14 cellular contexts compared by ENCODE assay signal in the genomic region with DNA sequence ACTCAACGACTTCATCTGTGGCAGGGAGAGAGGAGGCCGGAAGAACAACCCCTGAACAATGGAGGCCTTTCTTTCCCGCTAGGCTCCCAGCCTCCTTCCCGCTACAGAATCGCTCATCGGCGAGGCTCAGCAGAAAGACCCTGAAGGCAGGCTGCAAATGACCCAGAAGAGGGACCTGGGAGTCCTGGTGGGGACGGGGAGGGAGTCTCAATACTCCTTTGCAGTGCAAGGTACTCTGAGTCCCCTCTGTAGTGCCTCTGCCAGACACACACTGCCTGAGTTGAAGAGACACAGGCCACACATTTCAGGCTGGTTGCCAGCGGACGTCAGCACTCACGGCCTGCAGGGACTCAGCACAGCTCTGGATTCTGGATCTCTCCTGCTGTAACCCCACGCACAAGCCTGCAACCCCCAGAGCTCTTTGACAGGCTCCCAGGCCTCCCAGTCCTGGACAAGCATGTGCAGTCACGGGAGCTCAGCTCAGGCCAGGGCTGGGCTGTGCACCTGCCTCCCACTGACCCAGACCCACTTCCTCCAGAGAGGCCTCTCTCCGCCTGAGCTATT. TPM values are rescaled to one million over a fixed set of nuclear protein-coding genes. Genes with fewer than 3 reads are reported as not detected.
A peak's percentile ranks its signal among the peaks of the same experiment; 100 is the strongest.
DNase-seq lines count a peak whose midpoint lies in the region; ATAC-seq, FAIRE-seq and TF ChIP-seq lines count a peak whose summit lies in the region.
"Had no signal": no experiment of that assay in that cellular context is flagged by ENCODE, and none has a peak within 500 bp of the region (broad histone marks: within the 10 kb centered on the region; RNA-seq: fewer than 3 reads in every experiment).

No MANE protein-coding gene starts in this region.

- no peaks in the 10 kb centered on the region for H4K20me1 ChIP-seq in HepG2 (ENCODE audit: insufficient read depth, low read length)

- H3K4me2 ChIP-seq in HepG2 (ENCODE audit: low read depth, low read length), result peak overlapping the region; percentile 68

- WGBS in esophagus, 2 donors, result 72 to 73% methylated on average over 14 of the region's 14 CpGs
- WGBS in HepG2 (ENCODE audit: low lambda C conversion rate), result 19% methylated on average over 14 of the region's 14 CpGs
- 66 to 79% (median 71%) methylated on average over 13 to 14 of the region's 14 CpGs for WGBS in spleen, 5 donors

- in situ Hi-C loops in HepG2 (cut with HindIII; ENCODE audit: extremely low pct_ligation_motif_present, low pct_unique_long_range_greater_than_20kb), result no loop called here

- H3K27ac ChIP-seq in esophagus (ENCODE audit: low read depth in 2 of 2, low read length in 1 of 2), result peak overlapping the region; percentile 36 to 41
- no peak overlapping the region for H3K27ac ChIP-seq in HepG2 (ENCODE audit: extremely low read length, insufficient read depth, low read length)
- peak overlapping the region in 6 of 8 donors; percentile 0 to 87 (median 44) for H3K27ac ChIP-seq in spleen
- H3K27ac ChIP-seq: C4-2B had no signal

- no peaks in the 10 kb centered on the region for H3K9me3 Mint-ChIP-seq in IgD-negative memory B cell
- H3K9me3 Mint-ChIP-seq: activated CD4-positive, alpha-beta T cell treated with anti-CD3 and anti-CD28 coated beads, Interleukin-2, amount 10 ng/mL, durations not matched to agents 7 days and 5 days had no signal

- no peak for FAIRE-seq in HepG2 (lab: Jason Lieb, UNC)
- FAIRE-seq: endometrium, islet of Langerhans had no signal

- H3K4me3 ChIP-seq in esophagus (ENCODE audit: low read depth in 1 of 2, low read length in 2 of 2) (no peak overlapping the region), HepG2 (replicated peaks in 1 of 3; ENCODE audit: insufficient read depth in 1 of 3, low read depth in 2 of 3, low read length in 3 of 3) (peak overlapping the region in 2 of 3 experiments; percentile 12 to 58; a peak in 2 of 6 replicates), spleen (no peak overlapping the region)
- H3K4me3 ChIP-seq: HAP-1 had no signal

- no peaks in the 10 kb centered on the region for H3K36me3 Mint-ChIP-seq in IgD-negative memory B cell

- no peaks in the 10 kb centered on the region for H3K79me2 ChIP-seq in HepG2 (ENCODE audit: insufficient read depth, low read length)

- peak overlapping the region in 1 of 3 donors; percentile 11 for H3K27ac Mint-ChIP-seq in IgD-negative memory B cell
- H3K27ac Mint-ChIP-seq: activated CD4-positive, alpha-beta T cell treated with anti-CD3 and anti-CD28 coated beads, Interleukin-2, amount 10 ng/mL, durations not matched to agents 7 days and 5 days had no signal

- intact Hi-C loops in HepG2 (cut with micrococcal nuclease; ENCODE audit: unreplicated experiment) (no loop called here), spleen (cut with DNase I; ENCODE audit: low total_unique reads) (no loop called here)

- CTCF ChIA-PET in HepG2 (lab: Yijun Ruan, JAX; ENCODE audit: low intra/inter-chr PET ratio, low total read pairs), result no interaction called here

- no peaks in the 10 kb centered on the region for H3K27me3 Mint-ChIP-seq in IgD-negative memory B cell
- H3K27me3 Mint-ChIP-seq: activated CD4-positive, alpha-beta T cell treated with anti-CD3 and anti-CD28 coated beads, Interleukin-2, amount 10 ng/mL, durations not matched to agents 7 days and 5 days had no signal

- H2AFZ ChIP-seq in HepG2 (ENCODE audit: low read length), result no peak overlapping the region

- peaks cover 21 to 24% (median 22%) of the 10 kb centered on the region in 3 donors for H3K4me1 Mint-ChIP-seq in IgD-negative memory B cell

- TF ChIP-seq EP300 in HepG2 (IDR thresholded peaks at IDR 0.05; ENCODE audit: low read depth in 2 of 2, low read length in 2 of 2) (no peak), HepG2 (CRISPR knock-in tag; IDR thresholded peaks at IDR 0.05; ENCODE audit: borderline replicate concordance) (no peak)

- no peaks in the 10 kb centered on the region for H3K9me3 ChIP-seq in esophagus (ENCODE audit: control insufficient read depth in 2 of 2, insufficient read depth in 1 of 2, low read depth in 1 of 2, low read length in 1 of 2)
- no peaks in the 10 kb centered on the region for H3K9me3 ChIP-seq in HepG2 (ENCODE audit: low read length)
- H3K9me3 ChIP-seq in spleen, result no peaks in the 10 kb centered on the region
- H3K9me3 ChIP-seq: HAP-1 had no signal

- ATAC-seq in HepG2 (peak; percentile 43), GM19023 (IDR thresholded peaks at IDR 0.05; ENCODE audit: unreplicated experiment) (no peak)

- DNase-seq in HepG2 (ENCODE audit: low spot score) (no peak), spleen (peak; percentile 76), activated gamma-delta T cell (lab: John Stamatoyannopoulos, UW) (no peak), NCI-H526 treated with DMSO at 0.1 percent for 48 hours (lab: John Stamatoyannopoulos, UW) (no peak), germinal center (ENCODE audit: low spot score) (no peak)
- DNase-seq: activated CD4-positive, alpha-beta T cell treated with anti-CD3 and anti-CD28 coated beads, Interleukin-2, amount 10 ng/mL, durations not matched to agents 7 days and 5 days; NCI-H446 treated with DMSO at 0.1 percent for 48 hours had no signal

- POLR2A ChIA-PET in HepG2 (lab: Yijun Ruan, JAX), result no interaction called here

- H3K4me3 Mint-ChIP-seq in IgD-negative memory B cell, result peak overlapping the region in 3 of 4 donors; percentile 34 to 76 (median 52)
- H3K4me3 Mint-ChIP-seq: activated CD4-positive, alpha-beta T cell treated with anti-CD3 and anti-CD28 coated beads, Interleukin-2, amount 10 ng/mL, durations not matched to agents 7 days and 5 days had no signal

- H3K4me1 ChIP-seq in esophagus (ENCODE audit: control insufficient read depth in 2 of 2, insufficient read depth in 2 of 2, low read length in 1 of 2) (peaks cover 0 to 17% of the 10 kb centered on the region in 2 donors), HepG2 (ENCODE audit: insufficient read depth, low read length) (peaks cover 38% of the 10 kb centered on the region), spleen (peaks cover 20 to 95% (median 71%) of the 10 kb centered on the region in 6 donors)
- H3K4me1 ChIP-seq: HAP-1 had no signal

- TF ChIP-seq RAD21 in HepG2 (CRISPR knock-in tag; IDR thresholded peaks at IDR 0.05), result no peak

- BruUV-seq in HepG2 (replicated peaks; lab: Mats Ljungman, UMichigan), result no TSS peak

- H3K9ac ChIP-seq in HepG2 (ENCODE audit: insufficient read depth, low read depth, low read length), result peak overlapping the region; percentile 48

- H3K36me3 ChIP-seq in esophagus (ENCODE audit: control insufficient read depth in 2 of 2, insufficient read depth in 2 of 2, low read length in 1 of 2) (peaks cover 0 to 7% of the 10 kb centered on the region in 2 donors), HepG2 (replicated peaks in 1 of 2; ENCODE audit: control insufficient read depth in 1 of 2, insufficient read depth in 2 of 2, low read length in 2 of 2) (no peaks in the 10 kb centered on the region), spleen (peaks cover 0 to 54% (median 0%) of the 10 kb centered on the region in 6 donors)
- H3K36me3 ChIP-seq: HAP-1 had no signal

- H3K27me3 ChIP-seq in esophagus (ENCODE audit: control insufficient read depth in 1 of 2, insufficient read depth in 2 of 2, low read length in 2 of 2), result no peaks in the 10 kb centered on the region
- peaks cover 6 to 71% of the 10 kb centered on the region in 2 experiments for H3K27me3 ChIP-seq in HepG2 (ENCODE audit: control insufficient read depth in 1 of 2, insufficient read depth in 2 of 2, low read length in 2 of 2)
- no peaks in the 10 kb centered on the region for H3K27me3 ChIP-seq in spleen (replicated peaks in 1 of 7)

- TF ChIP-seq CTCF in HepG2 (CRISPR knock-in tag; IDR thresholded peaks at IDR 0.05) (no peak; the same call in 1 of the 2 replicates), spleen (IDR thresholded peaks at IDR 0.05 in 8 of 11, conservative IDR thresholded peaks at IDR 0.05 in 3 of 11) (no peak)

- TF ChIP-seq POLR2A in HepG2 (IDR thresholded peaks at IDR 0.05; ENCODE audit: insufficient read depth in 1 of 2, low read depth in 2 of 2, low read length in 2 of 2) (no peak), spleen (IDR thresholded peaks at IDR 0.05) (no peak)

RNA-seq across cellular contexts. Expression of a gene that starts 6.1 kb away (rescaled TPM):
- polyA plus RNA-seq in IgD-negative memory B cell, result not detected
- 1 to 10 TPM in 1 of 2 donors, under 1 TPM in 1; 0.26 to 1.6 TPM for polyA plus RNA-seq in esophagus
- total RNA-seq in HepG2 (2016; rRNA removed; fragmentation: Illumina TruSeq; extraction: Trizol), result not detected in 2 replicates
- not detected in 2 replicates for total RNA-seq in HepG2 (2016; cell fraction: cytosol; rRNA removed; fragmentation: Illumina TruSeq; extraction: Trizol; ENCODE audit: low read depth)
- total RNA-seq in HepG2 (2016; cell fraction: insoluble cytoplasmic fraction; rRNA removed; fragmentation: Illumina TruSeq; extraction: Trizol), result not detected in 2 replicates
- not detected in 2 replicates for total RNA-seq in HepG2 (2016; cell fraction: membrane; rRNA removed; fragmentation: Illumina TruSeq; extraction: Trizol)
- total RNA-seq in HepG2 (2016; cell fraction: nucleus; rRNA removed; fragmentation: Illumina TruSeq; extraction: Trizol), result not detected in 2 replicates
- not detected in 2 replicates for polyA plus RNA-seq in HepG2 (2011; rRNA removed)
- polyA plus RNA-seq in HepG2 (2011; cell fraction: cytosol; rRNA removed), result not detected in 2 replicates
- polyA plus RNA-seq in HepG2 (2011; cell fraction: nucleus; rRNA removed), result not detected in 2 replicates
- not detected in 2 replicates for polyA plus RNA-seq in HepG2 (2012)
- not detected in 2 replicates for polyA plus RNA-seq in HepG2 (2016; cell fraction: cytosol; fragmentation: Illumina TruSeq; extraction: Trizol; ENCODE audit: low read depth)
- not detected in 2 replicates for polyA plus RNA-seq in HepG2 (2016; cell fraction: insoluble cytoplasmic fraction; fragmentation: Illumina TruSeq; extraction: Trizol; ENCODE audit: low read depth)
- polyA plus RNA-seq in HepG2 (2016; cell fraction: membrane; fragmentation: Illumina TruSeq; extraction: Trizol; ENCODE audit: low read depth), result not detected in 2 replicates
- not detected in 2 replicates for polyA plus RNA-seq in HepG2 (2016; cell fraction: nucleus; fragmentation: Illumina TruSeq; extraction: Trizol; ENCODE audit: insufficient read depth, low read depth)
- 0.08 TPM in 1 of 2 replicates, not detected in the other for polyA minus RNA-seq in HepG2 (2011; rRNA and poly(A)+ RNA removed; ENCODE audit: low replicate concordance)
- not detected in 2 replicates for polyA minus RNA-seq in HepG2 (2011; cell fraction: cytosol; rRNA and poly(A)+ RNA removed)
- polyA minus RNA-seq in HepG2 (2011; cell fraction: nucleus; rRNA and poly(A)+ RNA removed), result not detected in 2 replicates
- under 1 TPM in 3 of 7 donors, not detected in 4; 0.22 to 0.79 (median 0.23) TPM for total RNA-seq in spleen
- 1 to 10 TPM in 1 of 3 donors, under 1 TPM in 2; 0.09 to 1.9 (median 0.26) TPM for polyA plus RNA-seq in spleen
- total RNA-seq: activated CD4-positive, alpha-beta T cell treated with anti-CD3 and anti-CD28 coated beads, Interleukin-2, amount 10 ng/mL, durations not matched to agents 7 days and 5 days had no signal

RNA-seq across cellular contexts. Expression of a gene that starts 23.3 kb away (rescaled TPM):
- 35.1 TPM for polyA plus RNA-seq in IgD-negative memory B cell
- polyA plus RNA-seq in esophagus, result 10 to 100 TPM; 32.4 to 58.4 TPM
- 0.90 and 1.0 TPM in 2 replicates for total RNA-seq in HepG2 (2016; rRNA removed; fragmentation: Illumina TruSeq; extraction: Trizol)
- total RNA-seq in HepG2 (2016; cell fraction: cytosol; rRNA removed; fragmentation: Illumina TruSeq; extraction: Trizol; ENCODE audit: low read depth), result 1.9 and 3.6 TPM in 2 replicates
- total RNA-seq in HepG2 (2016; cell fraction: insoluble cytoplasmic fraction; rRNA removed; fragmentation: Illumina TruSeq; extraction: Trizol), result 0.85 and 1.2 TPM in 2 replicates
- total RNA-seq in HepG2 (2016; cell fraction: membrane; rRNA removed; fragmentation: Illumina TruSeq; extraction: Trizol), result 2.6 and 3.9 TPM in 2 replicates
- 0.56 and 0.81 TPM in 2 replicates for total RNA-seq in HepG2 (2016; cell fraction: nucleus; rRNA removed; fragmentation: Illumina TruSeq; extraction: Trizol)
- 1.9 and 2.0 TPM in 2 replicates for polyA plus RNA-seq in HepG2 (2011; rRNA removed)
- polyA plus RNA-seq in HepG2 (2011; cell fraction: cytosol; rRNA removed), result 2.1 and 3.1 TPM in 2 replicates
- polyA plus RNA-seq in HepG2 (2011; cell fraction: nucleus; rRNA removed), result 2.0 and 2.2 TPM in 2 replicates
- polyA plus RNA-seq in HepG2 (2012), result 2.1 and 3.9 TPM in 2 replicates
- polyA plus RNA-seq in HepG2 (2016; cell fraction: cytosol; fragmentation: Illumina TruSeq; extraction: Trizol; ENCODE audit: low read depth), result 8.9 and 10.7 TPM in 2 replicates
- polyA plus RNA-seq in HepG2 (2016; cell fraction: insoluble cytoplasmic fraction; fragmentation: Illumina TruSeq; extraction: Trizol; ENCODE audit: low read depth), result 2.4 and 3.4 TPM in 2 replicates
- 8.6 and 9.2 TPM in 2 replicates for polyA plus RNA-seq in HepG2 (2016; cell fraction: membrane; fragmentation: Illumina TruSeq; extraction: Trizol; ENCODE audit: low read depth)
- polyA plus RNA-seq in HepG2 (2016; cell fraction: nucleus; fragmentation: Illumina TruSeq; extraction: Trizol; ENCODE audit: insufficient read depth, low read depth), result 1.5 TPM in 2 replicates
- 0.07 and 4.5 TPM in 2 replicates for polyA minus RNA-seq in HepG2 (2011; rRNA and poly(A)+ RNA removed; ENCODE audit: low replicate concordance)
- polyA minus RNA-seq in HepG2 (2011; cell fraction: cytosol; rRNA and poly(A)+ RNA removed), result 1.2 and 1.9 TPM in 2 replicates
- polyA minus RNA-seq in HepG2 (2011; cell fraction: nucleus; rRNA and poly(A)+ RNA removed), result 1.2 and 1.6 TPM in 2 replicates
- 100 to 1,000 TPM in 3 of 7 donors, 10 to 100 TPM in 4; 62.5 to 190 (median 76.3) TPM for total RNA-seq in spleen
- polyA plus RNA-seq in spleen, result 100 to 1,000 TPM in 2 of 3 donors, 10 to 100 TPM in 1; 76.1 to 437 (median 328) TPM

RNA-seq across cellular contexts. Expression of a gene that starts 49.2 kb away (rescaled TPM):
- polyA plus RNA-seq in IgD-negative memory B cell, result not detected
- polyA plus RNA-seq in esophagus, result 1 to 10 TPM; 3.8 to 4.2 TPM
- total RNA-seq in HepG2 (2016; rRNA removed; fragmentation: Illumina TruSeq; extraction: Trizol), result 4.6 and 9.4 TPM in 2 replicates
- 1.4 and 1.5 TPM in 2 replicates for total RNA-seq in HepG2 (2016; cell fraction: cytosol; rRNA removed; fragmentation: Illumina TruSeq; extraction: Trizol; ENCODE audit: low read depth)
- total RNA-seq in HepG2 (2016; cell fraction: insoluble cytoplasmic fraction; rRNA removed; fragmentation: Illumina TruSeq; extraction: Trizol), result 5.2 and 9.2 TPM in 2 replicates
- total RNA-seq in HepG2 (2016; cell fraction: membrane; rRNA removed; fragmentation: Illumina TruSeq; extraction: Trizol), result 4.6 and 5.1 TPM in 2 replicates
- total RNA-seq in HepG2 (2016; cell fraction: nucleus; rRNA removed; fragmentation: Illumina TruSeq; extraction: Trizol), result 10.3 and 11.4 TPM in 2 replicates
- 8.3 and 8.7 TPM in 2 replicates for polyA plus RNA-seq in HepG2 (2011; rRNA removed)
- 6.8 and 9.4 TPM in 2 replicates for polyA plus RNA-seq in HepG2 (2011; cell fraction: cytosol; rRNA removed)
- polyA plus RNA-seq in HepG2 (2011; cell fraction: nucleus; rRNA removed), result 3.7 and 4.4 TPM in 2 replicates
- polyA plus RNA-seq in HepG2 (2012), result not detected in 2 replicates
- 1.3 and 1.4 TPM in 2 replicates for polyA plus RNA-seq in HepG2 (2016; cell fraction: cytosol; fragmentation: Illumina TruSeq; extraction: Trizol; ENCODE audit: low read depth)
- 5.4 and 7.0 TPM in 2 replicates for polyA plus RNA-seq in HepG2 (2016; cell fraction: insoluble cytoplasmic fraction; fragmentation: Illumina TruSeq; extraction: Trizol; ENCODE audit: low read depth)
- polyA plus RNA-seq in HepG2 (2016; cell fraction: membrane; fragmentation: Illumina TruSeq; extraction: Trizol; ENCODE audit: low read depth), result 3.0 and 4.0 TPM in 2 replicates
- 13.6 and 14.0 TPM in 2 replicates for polyA plus RNA-seq in HepG2 (2016; cell fraction: nucleus; fragmentation: Illumina TruSeq; extraction: Trizol; ENCODE audit: insufficient read depth, low read depth)
- polyA minus RNA-seq in HepG2 (2011; rRNA and poly(A)+ RNA removed; ENCODE audit: low replicate concordance), result 2.4 and 7.5 TPM in 2 replicates
- 6.5 and 7.2 TPM in 2 replicates for polyA minus RNA-seq in HepG2 (2011; cell fraction: cytosol; rRNA and poly(A)+ RNA removed)
- polyA minus RNA-seq in HepG2 (2011; cell fraction: nucleus; rRNA and poly(A)+ RNA removed), result 16.4 and 17.5 TPM in 2 replicates
- total RNA-seq in spleen, result 10 to 100 TPM in 3 of 7 donors, 1 to 10 TPM in 4; 3.7 to 13.2 (median 9.6) TPM
- polyA plus RNA-seq in spleen, result 1 to 10 TPM; 8.3 to 9.0 (median 8.8) TPM

Comparison
In these comparisons a context has a peak if more than half of its experiments do, and no peak if none do; other contexts are left out.
1. H3K4me3 ChIP-seq: peak in HepG2 (2 of 3); none in esophagus (0 of 2) and spleen (0 of 8).